ENCODE assay signal across 22 cellular contexts in the genomic region with DNA sequence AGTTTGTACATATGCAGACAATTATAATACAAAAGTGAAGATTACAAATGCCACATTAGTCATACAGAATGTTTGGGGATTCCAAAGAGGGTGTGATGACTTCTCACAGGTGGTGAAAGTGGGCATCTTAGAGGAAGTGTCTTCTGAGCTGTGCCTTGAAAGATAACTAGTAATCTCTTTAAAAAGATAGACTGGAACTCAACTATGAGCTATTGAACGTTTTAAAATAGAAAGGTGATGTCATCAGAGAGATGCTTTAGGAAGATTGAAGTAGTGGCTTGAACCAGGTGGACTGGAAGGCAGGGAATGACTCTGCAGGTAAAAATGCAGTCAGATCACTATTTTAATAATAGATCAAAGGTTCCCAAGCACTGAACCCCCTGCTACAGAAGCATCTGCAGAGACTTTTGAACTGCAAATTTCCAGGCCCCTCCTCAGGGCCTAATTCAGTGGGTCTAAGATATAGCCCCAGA. TPM values are rescaled to one million over a fixed set of nuclear protein-coding genes. Genes with fewer than 3 reads are reported as not detected.
A peak's percentile ranks its signal among the peaks of the same experiment; 100 is the strongest.
DNase-seq lines count a peak whose midpoint lies in the region; ATAC-seq, FAIRE-seq and TF ChIP-seq lines count a peak whose summit lies in the region.
"Had no signal": no experiment of that assay in that cellular context is flagged by ENCODE, and none has a peak within 500 bp of the region (broad histone marks: within the 10 kb centered on the region; RNA-seq: fewer than 3 reads in every experiment).

No MANE protein-coding gene starts in this region.

- no peak overlapping the region for H2BK20ac ChIP-seq in H1 (ENCODE audit: low read length)

- no peaks in the 10 kb centered on the region; the same call in 1 of the 2 replicates for H3K79me1 ChIP-seq in H1 (ENCODE audit: low read depth, low read length)

- no peak overlapping the region for H2BK15ac ChIP-seq in H1 (ENCODE audit: low read length)

- TF ChIP-seq RAD21 in H1 (IDR thresholded peaks at IDR 0.05 in 1 of 2, conservative IDR thresholded peaks at IDR 0.05 in 1 of 2; ENCODE audit: low read depth in 2 of 2, low read length in 2 of 2): no peak

- no peak for TF ChIP-seq POLR2A in H1 (IDR thresholded peaks at IDR 0.05; ENCODE audit: control extremely low read depth in 1 of 2, low read depth in 2 of 2, low read length in 2 of 2)

- no peaks in the 10 kb centered on the region; the same call in 1 of the 2 replicates for H3K23me2 ChIP-seq in H1 (ENCODE audit: low read depth, low read length)

- no peak overlapping the region for H3K9ac ChIP-seq in HUES6 (ENCODE audit: low read length)
- no peak overlapping the region for H3K9ac ChIP-seq in H1 (replicated peaks in 1 of 4; ENCODE audit: extremely low read depth in 1 of 4, low read depth in 3 of 4, low read length in 3 of 4)
- no peak overlapping the region for H3K9ac ChIP-seq in kidney (ENCODE audit: low read length in 2 of 2)

- peaks cover 0 to 3% of the 10 kb centered on the region in 2 experiments for H4K20me1 ChIP-seq in H1 (replicated peaks in 1 of 2; ENCODE audit: control insufficient read depth in 1 of 2, insufficient read depth in 2 of 2, low read length in 2 of 2)

- peak overlapping the region; percentile 15; the same call in 1 of the 2 replicates for H3K4me3 ChIP-seq in HUES6 (ENCODE audit: low read depth, low read length)
- H3K4me3 ChIP-seq in H1 (ENCODE audit: extremely low read depth in 1 of 4, insufficient read depth in 2 of 4, low read depth in 3 of 4, low read length in 4 of 4): peak overlapping the region in 1 of 4 experiments; percentile 28; a peak in 1 of 8 replicates
- no peak overlapping the region for H3K4me3 ChIP-seq in left lung
- no peak overlapping the region for H3K4me3 ChIP-seq in MG63
- H3K4me3 ChIP-seq in kidney (ENCODE audit: low read length in 2 of 2): no peak overlapping the region
- H3K4me3 ChIP-seq: dorsolateral prefrontal cortex, esophagus muscularis mucosa, mucosa of descending colon had no signal

- H4K91ac ChIP-seq in H1 (replicated peaks; ENCODE audit: insufficient read length, low read length): no peak overlapping the region

- peak in 1 of 2 experiments; percentile 75; a peak in 1 of 3 replicates for TF ChIP-seq EP300 in H1 (IDR thresholded peaks at IDR 0.05; ENCODE audit: borderline replicate concordance in 1 of 2, low read depth in 2 of 2, low read length in 2 of 2)

- H3K18ac ChIP-seq in H1 (ENCODE audit: extremely low read depth, low read length): no peak overlapping the region

- peak; percentile 94 for DNase-seq in DMS53 treated with DMSO at 0.1 percent for 48 hours (lab: John Stamatoyannopoulos, UW; ENCODE audit: unreplicated experiment)
- DNase-seq in H1 (ENCODE audit: low read depth in 1 of 2, low spot score in 2 of 2): peak in 1 of 2 experiments; percentile 60
- no peak for DNase-seq in left lung
- no peak for DNase-seq in MV-4-11 (lab: John Stamatoyannopoulos, UW)
- no peak for DNase-seq in MG63
- no peak for DNase-seq in SW 1271 (lab: John Stamatoyannopoulos, UW)
- DNase-seq in kidney: no peak
- DNase-seq: activated CD8-positive, alpha-beta T cell treated with anti-CD3 and anti-CD28 coated beads for 36 hours; activated naive CD8-positive, alpha-beta T cell treated with anti-CD3 and anti-CD28 coated beads for 36 hours; activated T-cell treated with anti-CD3 and anti-CD28 coated beads, Interleukin-2, amount 50 U/mL, for 48 hours; CD8-positive, alpha-beta memory T cell; dorsolateral prefrontal cortex; glutamatergic neuron; IMR-90; left colon; mucosa of descending colon; NCI-H2107; retina; T-helper 17 cell had no signal

- H3K23ac ChIP-seq in H1 (ENCODE audit: insufficient read length): no peak overlapping the region

- H2AK5ac ChIP-seq in H1 (ENCODE audit: low read depth, low read length): no peak overlapping the region

- no peak overlapping the region for H2BK5ac ChIP-seq in H1 (ENCODE audit: low read depth, low read length)

- H3K27me3 ChIP-seq in HUES6 (ENCODE audit: control insufficient read depth, insufficient read depth, low read length): no peaks in the 10 kb centered on the region
- no peaks in the 10 kb centered on the region for H3K27me3 ChIP-seq in H1 (replicated peaks in 1 of 4; ENCODE audit: control insufficient read depth in 3 of 4, extremely low read depth in 1 of 4, insufficient read depth in 3 of 4, low read length in 3 of 4)
- no peaks in the 10 kb centered on the region for H3K27me3 ChIP-seq in left lung
- H3K27me3 ChIP-seq in MG63: no peaks in the 10 kb centered on the region
- H3K27me3 ChIP-seq: dorsolateral prefrontal cortex, esophagus muscularis mucosa, neutrophil had no signal

- no peak overlapping the region for H2AFZ ChIP-seq in H1 (ENCODE audit: low read length)

- POLR2A ChIA-PET in H1 (lab: Charles Lee; ENCODE audit: partially characterized antibody): interaction anchor here (0.9 kb wide), 1 partner anchor 29 kb away, joined by 3 read pairs; no protein-coding TSS in a partner anchor

- FAIRE-seq in H1 (lab: Jason Lieb, UNC): peak; percentile 93
- FAIRE-seq in kidney (lab: Jason Lieb, UNC): no peak

- intact Hi-C loops in left lung (cut with DNase I) (no loop called here), kidney (cut with DNase I) (no loop called here)

- no peak overlapping the region for H2BK120ac ChIP-seq in H1 (replicated peaks; ENCODE audit: low read depth, low read length)

- H3K14ac ChIP-seq in H1 (ENCODE audit: insufficient read length): no peak overlapping the region

- H3K56ac ChIP-seq in H1 (replicated peaks; ENCODE audit: insufficient read length, low read depth, low read length): no peak overlapping the region

- ATAC-seq in left lung: peak; percentile 24
- ATAC-seq: activated CD8-positive, alpha-beta T cell treated with anti-CD3 and anti-CD28 coated beads for 36 hours; left colon; mucosa of descending colon; T-helper 17 cell had no signal

- TF ChIP-seq CTCF in H1 (IDR thresholded peaks at IDR 0.05; ENCODE audit: control extremely low read depth in 1 of 3, insufficient read depth in 1 of 3, low read depth in 1 of 3, low read length in 3 of 3): no peak
- TF ChIP-seq CTCF in left lung (IDR thresholded peaks at IDR 0.05): no peak
- no peak for TF ChIP-seq CTCF in kidney (IDR thresholded peaks at IDR 0.05; ENCODE audit: borderline replicate concordance, extremely low read depth, insufficient read depth)

- H3K27ac ChIP-seq in HUES6 (ENCODE audit: low read depth, low read length) (peak overlapping the region; percentile 66; the same call in 1 of the 2 replicates), H1 (ENCODE audit: low read depth, low read length) (no peak overlapping the region), left lung (no peak overlapping the region), kidney (ENCODE audit: low read depth in 2 of 2, low read length in 2 of 2) (no peak overlapping the region)
- H3K27ac ChIP-seq: dorsolateral prefrontal cortex, esophagus muscularis mucosa, neutrophil had no signal

- H4K8ac ChIP-seq in H1 (ENCODE audit: extremely low read depth, insufficient read depth, low read length): no peak overlapping the region

- H3K4me2 ChIP-seq in H1 (ENCODE audit: insufficient read depth in 1 of 2, low read depth in 2 of 2, low read length in 2 of 2): peak overlapping the region; percentile 50 to 54

- no peak overlapping the region for H2BK12ac ChIP-seq in H1 (ENCODE audit: low read depth, low read length)

- no peak overlapping the region for H3K4ac ChIP-seq in H1 (replicated peaks; ENCODE audit: insufficient read length, low read depth, low read length)

- no peak overlapping the region for H4K5ac ChIP-seq in H1 (ENCODE audit: insufficient read length, low read depth, low read length)

- WGBS in H1 (ENCODE audit: extremely low coverage in 1 of 2, insufficient coverage in 1 of 2, insufficient read length in 1 of 2, insufficient replicate concordance in 2 of 2, low coverage in 1 of 2, low lambda C conversion rate in 2 of 2, missing lambda C conversion rate in 1 of 2), 2 experiments: 0% methylated on average over 1 of the region's 1 CpG; no CpG with 5 or more reads in 1 of the 2 experiments

- H3K9me3 ChIP-seq in HUES6 (ENCODE audit: control insufficient read depth, insufficient read depth, low read depth, low read length) (no peaks in the 10 kb centered on the region), H1 (ENCODE audit: insufficient read depth in 2 of 2, low read depth in 1 of 2, low read length in 1 of 2) (no peaks in the 10 kb centered on the region), left lung (no peaks in the 10 kb centered on the region), MG63 (no peaks in the 10 kb centered on the region), kidney (ENCODE audit: control insufficient read depth in 1 of 2, low read length in 2 of 2) (no peaks in the 10 kb centered on the region)
- H3K9me3 ChIP-seq: esophagus muscularis mucosa, mucosa of descending colon, neutrophil had no signal

- H3K4me1 ChIP-seq in HUES6 (ENCODE audit: control insufficient read depth, insufficient read depth, low read length) (peaks cover 38% of the 10 kb centered on the region), H1 (replicated peaks in 1 of 4; ENCODE audit: control insufficient read depth in 3 of 4, insufficient read depth in 4 of 4, low read length in 3 of 4) (peaks cover 0 to 8% (median 5%) of the 10 kb centered on the region in 4 experiments; a peak in 6 of 7 replicates), left lung (no peaks in the 10 kb centered on the region), kidney (ENCODE audit: control insufficient read depth in 1 of 2, insufficient read depth in 1 of 2, low read depth in 1 of 2, low read length in 2 of 2) (no peaks in the 10 kb centered on the region)
- H3K4me1 ChIP-seq: esophagus muscularis mucosa had no signal

- CTCF ChIA-PET in H1 (lab: Charles Lee; ENCODE audit: partially characterized antibody): no interaction called here

- H3K36me3 ChIP-seq in HUES6 (ENCODE audit: control insufficient read depth, insufficient read depth, low read length) (no peaks in the 10 kb centered on the region), H1 (ENCODE audit: control insufficient read depth in 2 of 4, insufficient read depth in 4 of 4, low read length in 3 of 4) (no peaks in the 10 kb centered on the region), left lung (no peaks in the 10 kb centered on the region), MG63 (no peaks in the 10 kb centered on the region), kidney (ENCODE audit: control insufficient read depth in 1 of 2, insufficient read depth in 2 of 2, low read length in 2 of 2) (no peaks in the 10 kb centered on the region)
- H3K36me3 ChIP-seq: esophagus muscularis mucosa, neutrophil had no signal

- peaks cover 0 to 18% of the 10 kb centered on the region in 2 experiments; a peak in 2 of 4 replicates for H3K79me2 ChIP-seq in H1 (ENCODE audit: control insufficient read depth in 1 of 2, insufficient read depth in 2 of 2, low read length in 2 of 2)

RNA-seq across cellular contexts. Expression of gene SYT1, which starts 50.3 kb away (rescaled TPM):
- 34.6 and 35.3 TPM in 2 replicates for total RNA-seq in H1 (2021; fragmentation: NEBNext Ultra II Directional; extraction: Animal tissue kit (Norgen Biotek cat#: 25700))
- polyA plus RNA-seq in H1 (2011; rRNA removed) (7.0 and 11.0 TPM in 2 replicates), kidney (ENCODE audit: insufficient read depth, low read depth, low replicate concordance) (0.69 TPM)
- 10.7 TPM for polyA plus RNA-seq in H1 (2011; cell fraction: cytosol; rRNA removed)
- 13.2 TPM for polyA plus RNA-seq in H1 (2011; cell fraction: nucleus; rRNA removed)
- polyA plus RNA-seq in H1 (2012, experiment 1 of 2): 13.5 to 25.3 TPM (median 15.7 TPM) in 4 replicates
- 1.5 TPM for polyA plus RNA-seq in H1 (2012, experiment 2 of 2)
- polyA plus RNA-seq in H1 (2013, experiment 1 of 2): 55.5 TPM
- polyA plus RNA-seq in H1 (2013, experiment 2 of 2): 62.8 TPM
- 22.1 and 26.7 TPM in 2 replicates for polyA minus RNA-seq in H1 (2011; rRNA and poly(A)+ RNA removed)
- polyA minus RNA-seq in H1 (2011; cell fraction: cytosol; rRNA and poly(A)+ RNA removed): 17.3 TPM
- 75.8 TPM for polyA minus RNA-seq in H1 (2011; cell fraction: nucleus; rRNA and poly(A)+ RNA removed)
- total RNA-seq in left lung (1 to 10 TPM; 1.5 TPM), kidney (1.2 TPM)
- total RNA-seq in MG63 (2014; rRNA removed; shearing (Covaris generic); ENCODE audit: low replicate concordance): not detected in 2 replicates
- total RNA-seq: activated CD8-positive, alpha-beta T cell treated with anti-CD3 and anti-CD28 coated beads for 36 hours; activated naive CD8-positive, alpha-beta T cell treated with anti-CD3 and anti-CD28 coated beads for 36 hours; CD8-positive, alpha-beta memory T cell; T-helper 17 cell had no signal
- polyA plus RNA-seq: CD8-positive, alpha-beta memory T cell had no signal

Comparison
In these comparisons a context has a peak if more than half of its experiments do, and no peak if none do; other contexts are left out.
1. RNA of gene SYT1, which starts 50.3 kb away (total RNA-seq): 34.6 to 35.3 TPM in H1; 1.5 TPM in left lung, 1.2 TPM in kidney (single experiment) and not detected in MG63; every median in the first group is over 10 times any median in the second.